1 cellular context compared by ENCODE assay signal in genomic region chr1:32899586-32900296, GRCh38.
TF ChIP-seq lines count a peak whose summit lies in the region.

No MANE protein-coding gene starts in this region.

TF ChIP-seq in WTC11, 78 proteins besides CTCF, POLR2A, EP300 and RAD21 (continued from another document):
- no peak for TF ChIP-seq STAT6 (CRISPR knock-in tag; conservative IDR thresholded peaks at IDR 0.05; ENCODE audit: low read depth)
